1 cellular context compared by ENCODE assay signal in the genomic region with DNA sequence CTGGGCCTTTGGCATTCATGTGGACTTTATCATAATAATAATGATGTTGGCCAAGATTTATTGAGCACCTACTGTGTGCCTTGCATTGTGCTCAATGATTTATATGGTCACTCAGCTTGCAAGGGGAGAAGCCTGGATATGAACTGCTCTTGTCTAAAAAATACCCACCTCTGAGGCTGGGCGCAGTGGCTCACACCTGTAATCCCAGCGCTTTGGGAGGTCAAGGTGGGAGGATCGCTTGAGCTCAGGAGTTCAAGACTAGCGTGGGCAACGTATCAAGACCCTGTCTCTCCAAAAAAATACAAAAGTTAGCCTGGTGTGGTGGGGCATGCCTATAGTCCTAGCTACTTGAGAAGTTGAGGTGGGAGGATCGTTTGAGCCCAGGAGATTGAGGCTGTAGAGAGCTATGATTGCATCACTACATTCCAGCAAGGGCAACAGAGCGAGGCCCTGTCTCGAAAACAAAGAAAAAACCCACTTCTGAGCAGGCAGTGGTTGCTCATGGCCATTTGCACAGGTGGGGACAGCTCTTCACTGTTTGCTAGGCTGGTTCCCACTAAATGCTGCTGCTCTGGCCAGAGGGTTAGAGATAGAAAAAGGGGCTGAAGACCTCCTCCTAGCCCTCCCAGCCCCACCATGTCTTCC.
TF ChIP-seq lines count a peak whose summit lies in the region.

No MANE protein-coding gene starts in this region.

TF ChIP-seq in Ishikawa, 13 proteins besides CTCF, POLR2A, EP300 and RAD21 (continued from another document):
- TF ChIP-seq, protein P1, sequence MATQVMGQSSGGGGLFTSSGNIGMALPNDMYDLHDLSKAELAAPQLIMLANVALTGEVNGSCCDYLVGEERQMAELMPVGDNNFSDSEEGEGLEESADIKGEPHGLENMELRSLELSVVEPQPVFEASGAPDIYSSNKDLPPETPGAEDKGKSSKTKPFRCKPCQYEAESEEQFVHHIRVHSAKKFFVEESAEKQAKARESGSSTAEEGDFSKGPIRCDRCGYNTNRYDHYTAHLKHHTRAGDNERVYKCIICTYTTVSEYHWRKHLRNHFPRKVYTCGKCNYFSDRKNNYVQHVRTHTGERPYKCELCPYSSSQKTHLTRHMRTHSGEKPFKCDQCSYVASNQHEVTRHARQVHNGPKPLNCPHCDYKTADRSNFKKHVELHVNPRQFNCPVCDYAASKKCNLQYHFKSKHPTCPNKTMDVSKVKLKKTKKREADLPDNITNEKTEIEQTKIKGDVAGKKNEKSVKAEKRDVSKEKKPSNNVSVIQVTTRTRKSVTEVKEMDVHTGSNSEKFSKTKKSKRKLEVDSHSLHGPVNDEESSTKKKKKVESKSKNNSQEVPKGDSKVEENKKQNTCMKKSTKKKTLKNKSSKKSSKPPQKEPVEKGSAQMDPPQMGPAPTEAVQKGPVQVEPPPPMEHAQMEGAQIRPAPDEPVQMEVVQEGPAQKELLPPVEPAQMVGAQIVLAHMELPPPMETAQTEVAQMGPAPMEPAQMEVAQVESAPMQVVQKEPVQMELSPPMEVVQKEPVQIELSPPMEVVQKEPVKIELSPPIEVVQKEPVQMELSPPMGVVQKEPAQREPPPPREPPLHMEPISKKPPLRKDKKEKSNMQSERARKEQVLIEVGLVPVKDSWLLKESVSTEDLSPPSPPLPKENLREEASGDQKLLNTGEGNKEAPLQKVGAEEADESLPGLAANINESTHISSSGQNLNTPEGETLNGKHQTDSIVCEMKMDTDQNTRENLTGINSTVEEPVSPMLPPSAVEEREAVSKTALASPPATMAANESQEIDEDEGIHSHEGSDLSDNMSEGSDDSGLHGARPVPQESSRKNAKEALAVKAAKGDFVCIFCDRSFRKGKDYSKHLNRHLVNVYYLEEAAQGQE (IDR thresholded peaks at IDR 0.05; ENCODE audit: low read depth) = no peak
- no peak for TF ChIP-seq YY1 (IDR thresholded peaks at IDR 0.05; ENCODE audit: low read depth)
- TF ChIP-seq TAF1 (IDR thresholded peaks at IDR 0.05; ENCODE audit: low read depth) = no peak
- TF ChIP-seq TCF12 (IDR thresholded peaks at IDR 0.05; ENCODE audit: low read depth) = peak; percentile 73
- TF ChIP-seq NFIC (IDR thresholded peaks at IDR 0.05) = peak; percentile 41; the same call in 1 of the 2 replicates
- TF ChIP-seq EGR1 (IDR thresholded peaks at IDR 0.05) = 0 out of 2 replicates have a peak, but pooled peaks have one; percentile 35
